11 cellular contexts compared by ENCODE assay signal in the genomic region with DNA sequence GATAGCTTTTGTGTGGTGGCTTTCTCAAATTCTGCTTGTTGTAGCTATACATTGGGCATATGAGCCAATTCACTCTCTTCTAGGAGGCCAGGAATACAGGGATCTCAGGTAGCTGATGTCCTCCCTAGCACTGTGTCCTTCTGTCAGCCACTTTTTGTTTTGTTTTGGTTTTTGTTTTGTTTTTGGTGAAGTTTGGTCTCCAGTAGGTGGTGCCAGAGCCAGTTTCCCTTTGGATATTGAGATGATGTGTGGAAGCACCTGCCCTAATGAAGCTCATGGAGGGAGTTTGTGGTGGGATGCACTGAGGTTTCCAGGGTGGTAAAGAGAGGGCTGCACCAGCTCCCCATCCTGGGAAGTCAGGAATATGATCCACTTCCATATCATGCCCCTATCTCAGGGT.
A peak's percentile ranks its signal among the peaks of the same experiment; 100 is the strongest.
DNase-seq lines count a peak whose midpoint lies in the region; ATAC-seq and TF ChIP-seq lines count a peak whose summit lies in the region.
"Had no signal": no experiment of that assay in that cellular context is flagged by ENCODE, and none has a peak within 500 bp of the region (broad histone marks: within the 10 kb centered on the region; RNA-seq: fewer than 3 reads in every experiment).

No MANE protein-coding gene starts in this region.

- no peaks in the 10 kb centered on the region for H3K4me1 ChIP-seq in GM23338 (ENCODE audit: insufficient read depth)
- no peaks in the 10 kb centered on the region for H3K4me1 ChIP-seq in MM.1S (ENCODE audit: low read length)
- H3K4me1 ChIP-seq: thyroid gland had no signal

- H3K9me3 Mint-ChIP-seq in GM23338 (peaks cover 6% of the 10 kb centered on the region), immature natural killer cell (peaks cover 13 to 37% (median 15%) of the 10 kb centered on the region in 6 donors)
- H3K9me3 Mint-ChIP-seq in activated CD4-positive, alpha-beta memory T cell treated with anti-CD3 and anti-CD28 coated beads for 36 hours: peaks cover 23% of the 10 kb centered on the region

- H3F3A ChIP-seq in GM23338 (replicated peaks; ENCODE audit: low read depth) (no peaks in the 10 kb centered on the region), MM.1S (ENCODE audit: insufficient read depth, low read length) (no peaks in the 10 kb centered on the region)

- H3K9ac ChIP-seq in MM.1S (ENCODE audit: low read length): no peak overlapping the region

- no peak overlapping the region; the same call in 1 of the 2 replicates for H2AFZ ChIP-seq in GM23338
- H2AFZ ChIP-seq in MM.1S (ENCODE audit: low read length): no peak overlapping the region

- peak; percentile 39; the same call in 1 of the 2 replicates for TF ChIP-seq CTCF in GM12875 (IDR thresholded peaks at IDR 0.05; ENCODE audit: borderline replicate concordance, insufficient read depth, low read depth, low read length)
- peak; percentile 6 to 58; a peak in 2 of 4 replicates for TF ChIP-seq CTCF in GM23338 (conservative IDR thresholded peaks at IDR 0.05; ENCODE audit: low read depth in 2 of 2)
- peak; percentile 38 for TF ChIP-seq CTCF in MM.1S (IDR thresholded peaks at IDR 0.05; ENCODE audit: low read length)

- H3K27me3 ChIP-seq in GM23338 (ENCODE audit: insufficient read depth) (no peaks in the 10 kb centered on the region), MM.1S (replicated peaks; ENCODE audit: insufficient read depth, low read length) (no peaks in the 10 kb centered on the region)
- H3K27me3 ChIP-seq: thyroid gland had no signal

- H3K4me3 Mint-ChIP-seq in GM23338 (no peak overlapping the region), immature natural killer cell (no peak overlapping the region)
- H3K4me3 Mint-ChIP-seq in activated CD4-positive, alpha-beta memory T cell treated with anti-CD3 and anti-CD28 coated beads for 36 hours: no peak overlapping the region
- H3K4me3 Mint-ChIP-seq: T-helper 1 cell treated with Interleukin-12 subunit alpha and Interleukin-12 subunit beta and Interleukin-4 antibody, amounts not matched to agents 30 μg/mL and 1 μg/mL, for 36 hours had no signal

- no peaks in the 10 kb centered on the region for H3K36me3 ChIP-seq in GM23338 (ENCODE audit: insufficient read depth)
- H3K36me3 ChIP-seq in MM.1S (replicated peaks; ENCODE audit: insufficient read depth, low read length): no peaks in the 10 kb centered on the region
- H3K36me3 ChIP-seq: thyroid gland had no signal

- CTCF ChIA-PET in activated CD4-positive, alpha-beta memory T cell treated with anti-CD3 and anti-CD28 coated beads for 36 hours (lab: Charles Lee): interaction anchor here (0.5 to 0.6 kb wide), 2 partner anchors 38 to 59 kb away, joined by 4 read pairs; no protein-coding TSS in a partner anchor

- DNase-seq in GM23338 (ENCODE audit: low spot score) (peak; percentile 43), MM.1S (peak; percentile 21), kidney tubule cell (ENCODE audit: low spot score) (peak; percentile 7), NCI-H345 treated with DMSO at 0.1 percent for 48 hours (lab: John Stamatoyannopoulos, UW; ENCODE audit: unreplicated experiment) (no peak), HuH-7 (ENCODE audit: low spot score) (no peak), immature natural killer cell (no peak)
- no peak for DNase-seq in activated CD4-positive, alpha-beta memory T cell treated with anti-CD3 and anti-CD28 coated beads for 36 hours
- DNase-seq: NCI-H1105 treated with DMSO at 0.1 percent for 48 hours, thyroid gland had no signal

- intact Hi-C loops in activated CD4-positive, alpha-beta memory T cell treated with anti-CD3 and anti-CD28 coated beads for 36 hours (cut with micrococcal nuclease): no loop called here

- H3K27me3 Mint-ChIP-seq in GM23338 (ENCODE audit: insufficient read depth, low read depth, poor library complexity): no peaks in the 10 kb centered on the region
- H3K27me3 Mint-ChIP-seq in immature natural killer cell (ENCODE audit: low read depth in 3 of 3): peaks cover 0 to 2% (median 0%) of the 10 kb centered on the region in 3 donors
- no peaks in the 10 kb centered on the region for H3K27me3 Mint-ChIP-seq in activated CD4-positive, alpha-beta memory T cell treated with anti-CD3 and anti-CD28 coated beads for 36 hours

- no peaks in the 10 kb centered on the region; the same call in 2 of the 3 replicates for H3K4me1 Mint-ChIP-seq in GM23338
- H3K4me1 Mint-ChIP-seq in immature natural killer cell: no peaks in the 10 kb centered on the region
- no peaks in the 10 kb centered on the region for H3K4me1 Mint-ChIP-seq in activated CD4-positive, alpha-beta memory T cell treated with anti-CD3 and anti-CD28 coated beads for 36 hours (ENCODE audit: low read depth)

- H3K9me3 ChIP-seq in MM.1S (replicated peaks; ENCODE audit: insufficient read depth, low read length): no peaks in the 10 kb centered on the region
- H3K9me3 ChIP-seq: thyroid gland had no signal

- no peaks in the 10 kb centered on the region; the same call in 1 of the 2 replicates for H3K9me2 ChIP-seq in GM23338 (ENCODE audit: insufficient read depth)
- no peaks in the 10 kb centered on the region for H3K9me2 ChIP-seq in MM.1S (replicated peaks; ENCODE audit: insufficient read depth, low read length)

- H3K79me2 ChIP-seq in GM23338 (replicated peaks; ENCODE audit: insufficient read depth) (no peaks in the 10 kb centered on the region), MM.1S (ENCODE audit: low read length) (no peaks in the 10 kb centered on the region)

- POLR2A ChIA-PET in activated CD4-positive, alpha-beta memory T cell treated with anti-CD3 and anti-CD28 coated beads for 36 hours (lab: Charles Lee): no interaction called here

- H3K4me2 ChIP-seq in GM23338 (no peak overlapping the region), MM.1S (ENCODE audit: low read depth, low read length) (no peak overlapping the region)

- H4K20me1 ChIP-seq in GM23338 (replicated peaks; ENCODE audit: insufficient read depth) (no peaks in the 10 kb centered on the region), MM.1S (ENCODE audit: insufficient read depth, low read length) (no peaks in the 10 kb centered on the region)

- H3K27ac ChIP-seq in GM23338 (ENCODE audit: low read depth) (no peak overlapping the region), MM.1S (ENCODE audit: low read length) (no peak overlapping the region)
- H3K27ac ChIP-seq: thyroid gland had no signal

- H3K4me3 ChIP-seq in GM12875 (ENCODE audit: low read depth, low read length): no peak overlapping the region
- H3K4me3 ChIP-seq in GM23338: no peak overlapping the region
- H3K4me3 ChIP-seq in MM.1S (ENCODE audit: low read length): no peak overlapping the region
- H3K4me3 ChIP-seq: thyroid gland had no signal

- ATAC-seq in GM23338: peak; percentile 72

- H3K27ac Mint-ChIP-seq in GM23338 (no peak overlapping the region), immature natural killer cell (no peak overlapping the region)
- H3K27ac Mint-ChIP-seq in activated CD4-positive, alpha-beta memory T cell treated with anti-CD3 and anti-CD28 coated beads for 36 hours: no peak overlapping the region
- H3K27ac Mint-ChIP-seq: T-helper 1 cell treated with Interleukin-12 subunit alpha and Interleukin-12 subunit beta and Interleukin-4 antibody, amounts not matched to agents 30 μg/mL and 1 μg/mL, for 36 hours had no signal

- no peaks in the 10 kb centered on the region; the same call in 2 of the 3 replicates for H3K36me3 Mint-ChIP-seq in GM23338 (ENCODE audit: low read depth)
- no peaks in the 10 kb centered on the region for H3K36me3 Mint-ChIP-seq in immature natural killer cell
- H3K36me3 Mint-ChIP-seq in activated CD4-positive, alpha-beta memory T cell treated with anti-CD3 and anti-CD28 coated beads for 36 hours: no peaks in the 10 kb centered on the region

TF ChIP-seq in GM23338, 12 proteins besides CTCF, POLR2A, EP300 and RAD21 (continues in another document):
- TF ChIP-seq ZNF331 (CRISPR knock-in tag; IDR thresholded peaks at IDR 0.05; ENCODE audit: low read depth) (no peak), JUNB (IDR thresholded peaks at IDR 0.05; ENCODE audit: unreplicated experiment) (no peak), EZH2 (IDR thresholded peaks at IDR 0.05; ENCODE audit: low read depth, unreplicated experiment) (no peak), NANOG (IDR thresholded peaks at IDR 0.05; ENCODE audit: borderline replicate concordance) (no peak)

Comparison
In these comparisons a context has a peak if more than half of its experiments do, and no peak if none do; other contexts are left out.
1. DNase-seq: peak in GM23338 (single experiment), MM.1S (single experiment) and kidney tubule cell (single experiment); none in NCI-H345 treated with DMSO at 0.1 percent for 48 hours (single experiment), HuH-7 (single experiment), immature natural killer cell (0 of 3) and activated CD4-positive, alpha-beta memory T cell treated with anti-CD3 and anti-CD28 coated beads for 36 hours (single experiment).
2. Peak in every context shown above with its lines, with median percentiles within 50 percentile points of each other: CTCF ChIP-seq.